ENCODE assay signal across 27 cellular contexts in genomic region chr14:71193663-71194062, GRCh38.
DNase-seq lines count a peak whose midpoint lies in the region; ATAC-seq and TF ChIP-seq lines count a peak whose summit lies in the region.
"Had no signal": no experiment of that assay in that cellular context is flagged by ENCODE, and none has a peak within 500 bp of the region (broad histone marks: within the 10 kb centered on the region; RNA-seq: fewer than 3 reads in every experiment).

No MANE protein-coding gene starts in this region.

- H3K4me2 ChIP-seq in mesendoderm (ENCODE audit: low read length): no peak overlapping the region

- no peak overlapping the region for H3K56ac ChIP-seq in mesendoderm (ENCODE audit: low read length)

- H4K5ac ChIP-seq in mesendoderm (ENCODE audit: low read length): no peak overlapping the region

- H3K9me3 ChIP-seq in HUES6 (ENCODE audit: control insufficient read depth, insufficient read depth, low read depth, low read length): no peaks in the 10 kb centered on the region
- H3K9me3 ChIP-seq: esophagus squamous epithelium, heart left ventricle, tibial nerve had no signal

- H4K8ac ChIP-seq in mesendoderm (ENCODE audit: low read depth, low read length): no peak overlapping the region

- H3K27me3 ChIP-seq in HUES6 (ENCODE audit: control insufficient read depth, insufficient read depth, low read length): no peaks in the 10 kb centered on the region
- no peaks in the 10 kb centered on the region for H3K27me3 ChIP-seq in mesendoderm (ENCODE audit: insufficient read depth, low read length, poor library complexity)
- H3K27me3 ChIP-seq: tibial nerve had no signal

- CTCF ChIA-PET in WTC11 (lab: Charles Lee): interaction anchor here (1.3 to 1.8 kb wide), 2 partner anchors 27 to 116 kb away, joined by 5 to 6 read pairs; no protein-coding TSS in a partner anchor
- CTCF ChIA-PET in RWPE1 (lab: Yijun Ruan, JAX): no interaction called here

- peaks cover 51% of the 10 kb centered on the region for H3K4me1 Mint-ChIP-seq in WTC11
- H3K4me1 Mint-ChIP-seq: activated B cell treated with CpG ODN at 0.5 μM for 24 hours; naive thymus-derived CD8-positive, alpha-beta T cell had no signal

- no peak overlapping the region for H2AK5ac ChIP-seq in mesendoderm (ENCODE audit: low read length)

- no peak overlapping the region for H2BK5ac ChIP-seq in mesendoderm (ENCODE audit: low read length)

- DNase-seq in NCI-H345 (lab: John Stamatoyannopoulos, UW) (peak; percentile 14), NCI-H345 treated with DMSO at 0.1 percent for 48 hours (lab: John Stamatoyannopoulos, UW; ENCODE audit: unreplicated experiment) (no peak), WTC11 (ENCODE audit: low spot score) (no peak), mesendoderm (peak; percentile 60), RWPE1 (ENCODE audit: low spot score) (no peak)
- no peak for DNase-seq in activated naive CD4-positive, alpha-beta T cell treated with anti-CD3 and anti-CD28 coated beads, Interleukin-2, amount 50 U/mL, for 72 hours (ENCODE audit: low spot score in 2 of 2)
- DNase-seq: activated B cell treated with CpG ODN at 0.5 μM for 24 hours; activated CD4-positive, alpha-beta T cell treated with anti-CD3 and anti-CD28 coated beads, Interleukin-2, amount 50 U/mL, for 1 hour; activated gamma-delta T cell; activated T-cell treated with anti-CD3 and anti-CD28 coated beads, Interleukin-2, amount 50 U/mL, for 24 hours; EL; esophagus squamous epithelium; foreskin keratinocyte; heart left ventricle; kidney glomerular epithelial cell; naive thymus-derived CD8-positive, alpha-beta T cell; NCI-H2029; NCI-H226; NCI-H774; occipital lobe; stimulated activated CD4-positive, alpha-beta T cell treated with anti-CD3 and anti-CD28 coated beads, Interleukin-15, amount 100 ng/mL, for 24 hours; stimulated activated CD4-positive, alpha-beta T cell treated with anti-CD3 and anti-CD28 coated beads, Interleukin-4, amount 100 ng/mL, for 4 hours had no signal

- H3K9ac ChIP-seq in HUES6 (ENCODE audit: low read length) (no peak overlapping the region), mesendoderm (ENCODE audit: low read length) (no peak overlapping the region)

- no peak overlapping the region for H2BK120ac ChIP-seq in mesendoderm (ENCODE audit: low read depth, low read length)

- no peak overlapping the region; the same call in 1 of the 2 replicates for H3K27ac Mint-ChIP-seq in WTC11
- no peak overlapping the region for H3K27ac Mint-ChIP-seq in activated naive CD4-positive, alpha-beta T cell treated with anti-CD3 and anti-CD28 coated beads, Interleukin-2, amount 50 U/mL, for 72 hours
- H3K27ac Mint-ChIP-seq: activated B cell treated with CpG ODN at 0.5 μM for 24 hours; activated T-cell treated with anti-CD3 and anti-CD28 coated beads, Interleukin-2, amount 50 U/mL, for 24 hours; naive thymus-derived CD8-positive, alpha-beta T cell had no signal

- no CpG with 5 or more reads among the region's 1 CpG for WGBS in mesendoderm (ENCODE audit: extremely low coverage, insufficient coverage, low lambda C conversion rate)

- H2BK15ac ChIP-seq in mesendoderm (replicated peaks; ENCODE audit: low read depth): no peak overlapping the region

- no peaks in the 10 kb centered on the region for H3K36me3 Mint-ChIP-seq in WTC11
- no peaks in the 10 kb centered on the region for H3K36me3 Mint-ChIP-seq in activated naive CD4-positive, alpha-beta T cell treated with anti-CD3 and anti-CD28 coated beads, Interleukin-2, amount 50 U/mL, for 72 hours
- H3K36me3 Mint-ChIP-seq: naive thymus-derived CD8-positive, alpha-beta T cell had no signal

- POLR2A ChIA-PET in WTC11 (lab: Charles Lee) (no interaction called here), RWPE1 (lab: Yijun Ruan, JAX; ENCODE audit: low non-redundant PET) (no interaction called here)

- no peak overlapping the region for H3K23ac ChIP-seq in mesendoderm (ENCODE audit: low read length)

- no peaks in the 10 kb centered on the region for H3K79me1 ChIP-seq in mesendoderm (ENCODE audit: low read length)

- H3K27ac ChIP-seq in HUES6 (ENCODE audit: low read depth, low read length) (no peak overlapping the region), mesendoderm (ENCODE audit: low read depth, low read length) (no peak overlapping the region), RWPE1 (no peak overlapping the region)
- H3K27ac ChIP-seq: esophagus squamous epithelium, foreskin keratinocyte, heart left ventricle, tibial nerve had no signal

- TF ChIP-seq CTCF in WTC11 (IDR thresholded peaks at IDR 0.05) (no peak), RWPE1 (conservative IDR thresholded peaks at IDR 0.05; ENCODE audit: low read depth) (no peak)

- no peaks in the 10 kb centered on the region for H3K79me2 ChIP-seq in mesendoderm (ENCODE audit: control insufficient read depth, insufficient read depth, low read length)

- H3K9me3 Mint-ChIP-seq in WTC11: peaks cover 7% of the 10 kb centered on the region; the same call in 1 of the 2 replicates
- H3K9me3 Mint-ChIP-seq in activated naive CD4-positive, alpha-beta T cell treated with anti-CD3 and anti-CD28 coated beads, Interleukin-2, amount 50 U/mL, for 72 hours: no peaks in the 10 kb centered on the region
- H3K9me3 Mint-ChIP-seq: activated B cell treated with CpG ODN at 0.5 μM for 24 hours; activated T-cell treated with anti-CD3 and anti-CD28 coated beads, Interleukin-2, amount 50 U/mL, for 24 hours; naive thymus-derived CD8-positive, alpha-beta T cell had no signal

- H3K4ac ChIP-seq in mesendoderm (ENCODE audit: low read depth, low read length): no peak overlapping the region

- H3K4me1 ChIP-seq in HUES6 (ENCODE audit: control insufficient read depth, insufficient read depth, low read length): peaks cover 35% of the 10 kb centered on the region
- H3K4me1 ChIP-seq in mesendoderm (ENCODE audit: control insufficient read depth, low read depth, low read length): peaks cover 7% of the 10 kb centered on the region
- H3K4me1 ChIP-seq: esophagus squamous epithelium, foreskin keratinocyte, heart left ventricle, tibial nerve had no signal

- peaks cover 50% of the 10 kb centered on the region for H3K27me3 Mint-ChIP-seq in WTC11 (ENCODE audit: low read depth)

- H3K4me3 Mint-ChIP-seq in WTC11: no peak overlapping the region
- H3K4me3 Mint-ChIP-seq: activated B cell treated with CpG ODN at 0.5 μM for 24 hours; activated T-cell treated with anti-CD3 and anti-CD28 coated beads, Interleukin-2, amount 50 U/mL, for 24 hours; naive thymus-derived CD8-positive, alpha-beta T cell had no signal

- H3K4me3 ChIP-seq in HUES6 (ENCODE audit: low read depth, low read length): 0 out of 2 replicates have a peak overlapping the region, but pooled peaks have one; percentile 9
- no peak overlapping the region for H3K4me3 ChIP-seq in mesendoderm (ENCODE audit: low read length)
- H3K4me3 ChIP-seq: esophagus squamous epithelium, GM12878, heart left ventricle, lung, tibial nerve had no signal

- ATAC-seq in WTC11 (peak; percentile 73), HG02884 (IDR thresholded peaks at IDR 0.05; ENCODE audit: unreplicated experiment) (no peak)
- no peak for ATAC-seq in activated naive CD4-positive, alpha-beta T cell treated with anti-CD3 and anti-CD28 coated beads, Interleukin-2, amount 50 U/mL, for 72 hours
- ATAC-seq: foreskin keratinocyte; GM12878; heart left ventricle; naive thymus-derived CD8-positive, alpha-beta T cell had no signal

- no peak overlapping the region for H3K18ac ChIP-seq in mesendoderm (ENCODE audit: low read length)

- H3K36me3 ChIP-seq in HUES6 (ENCODE audit: control insufficient read depth, insufficient read depth, low read length): no peaks in the 10 kb centered on the region
- H3K36me3 ChIP-seq in mesendoderm (ENCODE audit: control insufficient read depth, insufficient read depth, low read length): no peaks in the 10 kb centered on the region
- H3K36me3 ChIP-seq: esophagus squamous epithelium, heart left ventricle, tibial nerve had no signal

TF ChIP-seq in WTC11, 78 proteins besides CTCF, POLR2A, EP300 and RAD21 (continues in another document):
- no peak for TF ChIP-seq NR3C1 (CRISPR knock-in tag; conservative IDR thresholded peaks at IDR 0.05; ENCODE audit: low read depth)
- TF ChIP-seq ZNF416 (CRISPR knock-in tag; IDR thresholded peaks at IDR 0.05): no peak
- no peak for TF ChIP-seq ZNF671 (CRISPR knock-in tag; IDR thresholded peaks at IDR 0.05)
- no peak for TF ChIP-seq MAX (CRISPR knock-in tag; IDR thresholded peaks at IDR 0.05)
- TF ChIP-seq ZNF532 (CRISPR knock-in tag; IDR thresholded peaks at IDR 0.05; ENCODE audit: borderline replicate concordance): no peak

Comparison
In these comparisons a context has a peak if more than half of its experiments do, and no peak if none do; other contexts are left out.
1. DNase-seq: peak in NCI-H345 (single experiment) and mesendoderm (single experiment); none in NCI-H345 treated with DMSO at 0.1 percent for 48 hours (single experiment), WTC11 (single experiment), RWPE1 (single experiment) and activated naive CD4-positive, alpha-beta T cell treated with anti-CD3 and anti-CD28 coated beads, Interleukin-2, amount 50 U/mL, for 72 hours (0 of 2).